ENCODE assay signal across 2 cellular contexts in the genomic region with DNA sequence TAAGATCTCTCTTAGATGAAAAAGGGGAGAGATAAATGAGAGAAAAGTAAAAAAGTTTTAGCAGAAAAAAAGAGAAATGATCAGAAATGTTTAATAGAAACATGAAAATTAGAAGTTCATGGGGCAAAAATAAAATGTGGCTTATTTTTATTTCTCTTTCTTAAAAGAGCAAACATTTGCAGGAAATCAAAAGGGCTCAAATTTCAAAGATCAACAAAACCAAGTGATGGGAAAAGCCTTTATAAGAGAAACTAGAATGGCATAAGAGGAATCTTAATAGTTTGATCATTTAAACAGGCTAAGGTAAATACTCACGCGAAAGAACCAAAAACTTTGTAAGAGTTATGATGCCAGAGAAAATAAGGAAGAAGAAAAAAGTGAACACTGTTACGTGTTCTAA.
TF ChIP-seq lines count a peak whose summit lies in the region.

No MANE protein-coding gene starts in this region.

TF ChIP-seq in HCT116, 20 proteins besides CTCF, POLR2A, EP300 and RAD21:
- TF ChIP-seq ELF1 (IDR thresholded peaks at IDR 0.05; ENCODE audit: borderline replicate concordance, low read depth) (no peak), YY1 (IDR thresholded peaks at IDR 0.05; ENCODE audit: extremely low read depth, insufficient replicate concordance, low read depth, low read length) (no peak), ZBTB33 (IDR thresholded peaks at IDR 0.05; ENCODE audit: extremely low read depth, insufficient replicate concordance, low read length) (no peak), ZNF274 (IDR thresholded peaks at IDR 0.05; ENCODE audit: low read depth, low read length) (no peak), JUND (IDR thresholded peaks at IDR 0.05) (no peak), ATF3 (IDR thresholded peaks at IDR 0.05) (no peak), EGR1 (IDR thresholded peaks at IDR 0.05; ENCODE audit: low read depth) (no peak), CBX3 (IDR thresholded peaks at IDR 0.05; ENCODE audit: low read depth) (no peak), FOSL1 (IDR thresholded peaks at IDR 0.05; ENCODE audit: low read depth) (no peak), EZH2 (IDR thresholded peaks at IDR 0.05) (no peak), SRF (IDR thresholded peaks at IDR 0.05; ENCODE audit: low read depth) (no peak), POLR2AphosphoS5 (IDR thresholded peaks at IDR 0.05; ENCODE audit: low read depth, low read length) (no peak), CEBPB (IDR thresholded peaks at IDR 0.05; ENCODE audit: low read depth) (no peak), SIN3A (IDR thresholded peaks at IDR 0.05; ENCODE audit: low read depth) (no peak), EZH2phosphoT487 (IDR thresholded peaks at IDR 0.05; ENCODE audit: borderline replicate concordance) (no peak), SP1 (IDR thresholded peaks at IDR 0.05; ENCODE audit: low read depth) (no peak), TCF7L2 (IDR thresholded peaks at IDR 0.05; ENCODE audit: borderline replicate concordance, extremely low read depth, insufficient read depth, insufficient read length) (no peak)
- TF ChIP-seq, protein P1, sequence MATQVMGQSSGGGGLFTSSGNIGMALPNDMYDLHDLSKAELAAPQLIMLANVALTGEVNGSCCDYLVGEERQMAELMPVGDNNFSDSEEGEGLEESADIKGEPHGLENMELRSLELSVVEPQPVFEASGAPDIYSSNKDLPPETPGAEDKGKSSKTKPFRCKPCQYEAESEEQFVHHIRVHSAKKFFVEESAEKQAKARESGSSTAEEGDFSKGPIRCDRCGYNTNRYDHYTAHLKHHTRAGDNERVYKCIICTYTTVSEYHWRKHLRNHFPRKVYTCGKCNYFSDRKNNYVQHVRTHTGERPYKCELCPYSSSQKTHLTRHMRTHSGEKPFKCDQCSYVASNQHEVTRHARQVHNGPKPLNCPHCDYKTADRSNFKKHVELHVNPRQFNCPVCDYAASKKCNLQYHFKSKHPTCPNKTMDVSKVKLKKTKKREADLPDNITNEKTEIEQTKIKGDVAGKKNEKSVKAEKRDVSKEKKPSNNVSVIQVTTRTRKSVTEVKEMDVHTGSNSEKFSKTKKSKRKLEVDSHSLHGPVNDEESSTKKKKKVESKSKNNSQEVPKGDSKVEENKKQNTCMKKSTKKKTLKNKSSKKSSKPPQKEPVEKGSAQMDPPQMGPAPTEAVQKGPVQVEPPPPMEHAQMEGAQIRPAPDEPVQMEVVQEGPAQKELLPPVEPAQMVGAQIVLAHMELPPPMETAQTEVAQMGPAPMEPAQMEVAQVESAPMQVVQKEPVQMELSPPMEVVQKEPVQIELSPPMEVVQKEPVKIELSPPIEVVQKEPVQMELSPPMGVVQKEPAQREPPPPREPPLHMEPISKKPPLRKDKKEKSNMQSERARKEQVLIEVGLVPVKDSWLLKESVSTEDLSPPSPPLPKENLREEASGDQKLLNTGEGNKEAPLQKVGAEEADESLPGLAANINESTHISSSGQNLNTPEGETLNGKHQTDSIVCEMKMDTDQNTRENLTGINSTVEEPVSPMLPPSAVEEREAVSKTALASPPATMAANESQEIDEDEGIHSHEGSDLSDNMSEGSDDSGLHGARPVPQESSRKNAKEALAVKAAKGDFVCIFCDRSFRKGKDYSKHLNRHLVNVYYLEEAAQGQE (IDR thresholded peaks at IDR 0.05; ENCODE audit: low read depth): no peak

TF ChIP-seq in GM12878, 131 proteins besides CTCF, POLR2A, EP300 and RAD21:
- no peak for TF ChIP-seq SP1 (IDR thresholded peaks at IDR 0.05; ENCODE audit: low read depth, low read length)
- TF ChIP-seq NKRF (conservative IDR thresholded peaks at IDR 0.05): 0 out of 2 replicates have a peak, but pooled peaks have one; percentile 2
